12 cellular contexts compared by ENCODE assay signal in genomic region chr6:83518946-83519489, GRCh38. TPM values are rescaled to one million over a fixed set of nuclear protein-coding genes. Genes with fewer than 3 reads are reported as not detected.
A peak's percentile ranks its signal among the peaks of the same experiment; 100 is the strongest.
DNase-seq lines count a peak whose midpoint lies in the region; ATAC-seq, FAIRE-seq and TF ChIP-seq lines count a peak whose summit lies in the region.
"Had no signal": no experiment of that assay in that cellular context is flagged by ENCODE, and none has a peak within 500 bp of the region (broad histone marks: within the 10 kb centered on the region; RNA-seq: fewer than 3 reads in every experiment).

No MANE protein-coding gene starts in this region.

- no peak overlapping the region for H3K18ac ChIP-seq in mesenchymal stem cell (ENCODE audit: low read depth in 1 of 2, low read length in 2 of 2)

- H3K14ac ChIP-seq in mesenchymal stem cell (ENCODE audit: low read length in 2 of 2): no peak overlapping the region

- H3K4me2 ChIP-seq in mesenchymal stem cell (ENCODE audit: low read length, poor library complexity, severe bottlenecking): no peak overlapping the region

- H3K9me3 ChIP-seq in adrenal gland (replicated peaks in 1 of 3): no peaks in the 10 kb centered on the region
- no peaks in the 10 kb centered on the region for H3K9me3 ChIP-seq in mesenchymal stem cell (ENCODE audit: control insufficient read depth, low read length)
- H3K9me3 ChIP-seq: transverse colon had no signal

- no peak overlapping the region for H3K4ac ChIP-seq in mesenchymal stem cell (ENCODE audit: low read depth in 1 of 2, low read length in 2 of 2)

- H3K4me1 ChIP-seq in adrenal gland (replicated peaks in 1 of 2): peaks cover 9 to 10% of the 10 kb centered on the region in 2 donors
- H3K4me1 ChIP-seq in mesenchymal stem cell (ENCODE audit: control insufficient read depth, insufficient read depth, low read depth, low read length): no peaks in the 10 kb centered on the region
- H3K4me1 ChIP-seq: transverse colon had no signal

- H3K27ac ChIP-seq in adrenal gland: no peak overlapping the region
- no peak overlapping the region for H3K27ac ChIP-seq in mesenchymal stem cell (ENCODE audit: low read length, poor library complexity, severe bottlenecking)
- H3K27ac ChIP-seq: transverse colon had no signal

- intact Hi-C loops in adrenal gland (cut with DNase I): loop anchor here in 1 of 2 donors (5.0 to 10.0 kb wide), 2 partner anchors 297 to 454 kb away; partner anchors contain the start of genes DOP1A and UBE3D

- no peak overlapping the region for H3K23ac ChIP-seq in mesenchymal stem cell (ENCODE audit: low read length in 2 of 2)

- TF ChIP-seq CTCF in D721Med (IDR thresholded peaks at IDR 0.05; ENCODE audit: insufficient read depth, missing control alignments) (peak; percentile 9), adrenal gland (IDR thresholded peaks at IDR 0.05) (peak in 5 of 6 experiments; percentile 11 to 36 (median 21))

- peak overlapping the region; percentile 73 for H3K9ac ChIP-seq in mesenchymal stem cell (ENCODE audit: low read length)

- no peaks in the 10 kb centered on the region for H3K36me3 ChIP-seq in adrenal gland (replicated peaks in 1 of 2)
- no peaks in the 10 kb centered on the region for H3K36me3 ChIP-seq in mesenchymal stem cell (ENCODE audit: control insufficient read depth in 1 of 2, insufficient read depth in 2 of 2, low read depth in 1 of 2, low read length in 2 of 2)
- H3K36me3 ChIP-seq: transverse colon had no signal

- no peak for FAIRE-seq in D721Med (lab: Jason Lieb, UNC)

- 62 to 80% (median 72%) methylated on average over 2 of the region's 2 CpGs for WGBS in adrenal gland, 4 donors
- WGBS in mesenchymal stem cell: no CpG with 5 or more reads among the region's 2 CpGs

- no peak overlapping the region for H2BK12ac ChIP-seq in mesenchymal stem cell (ENCODE audit: low read length in 2 of 2)

- no peaks in the 10 kb centered on the region for H3K79me1 ChIP-seq in mesenchymal stem cell (replicated peaks; ENCODE audit: low read length, poor library complexity, severe bottlenecking)

- H2BK5ac ChIP-seq in mesenchymal stem cell (ENCODE audit: low read depth, low read length, poor library complexity, severe bottlenecking): no peak overlapping the region

- no peak overlapping the region for H2BK15ac ChIP-seq in mesenchymal stem cell (ENCODE audit: low read depth, poor library complexity, severe bottlenecking)

- H2AFZ ChIP-seq in mesenchymal stem cell (ENCODE audit: low read depth, low read length): no peak overlapping the region

- no peak overlapping the region for H4K91ac ChIP-seq in mesenchymal stem cell (ENCODE audit: low read length)

- H3K27me3 ChIP-seq in adrenal gland: no peaks in the 10 kb centered on the region
- no peaks in the 10 kb centered on the region for H3K27me3 ChIP-seq in mesenchymal stem cell (ENCODE audit: control insufficient read depth in 1 of 2, insufficient read depth in 1 of 2, low read length in 2 of 2)
- H3K27me3 ChIP-seq: transverse colon had no signal

- ATAC-seq in GM18505 (IDR thresholded peaks at IDR 0.05; ENCODE audit: unreplicated experiment) (no peak), GM19455 (IDR thresholded peaks at IDR 0.05; ENCODE audit: unreplicated experiment) (no peak)

- H3K4me3 ChIP-seq in adrenal gland (no peak overlapping the region), mesenchymal stem cell (ENCODE audit: insufficient read depth in 1 of 2, low read depth in 1 of 2, low read length in 2 of 2) (no peak overlapping the region)
- H3K4me3 ChIP-seq: transverse colon had no signal

- TF ChIP-seq POLR2A in adrenal gland (IDR thresholded peaks at IDR 0.05) (no peak), GM18505 (IDR thresholded peaks at IDR 0.05; ENCODE audit: borderline replicate concordance, extremely low read depth, insufficient read depth, insufficient read length) (no peak)

- H4K8ac ChIP-seq in mesenchymal stem cell (ENCODE audit: low read length): no peak overlapping the region

- DNase-seq in D721Med (ENCODE audit: insufficient read length, low spot score) (no peak), HT1080 (ENCODE audit: low read depth) (peak; percentile 13), adrenal gland (no peak), mesenchymal stem cell (peak; percentile 50), hippocampal formation (lab: John Stamatoyannopoulos, UW) (no peak), NCI-H2029 (lab: John Stamatoyannopoulos, UW) (no peak)
- DNase-seq: activated naive CD4-positive, alpha-beta T cell treated with anti-CD3 and anti-CD28 coated beads, Interleukin-2, amount 10 ng/mL, durations not matched to agents 7 days and 5 days; erythroblast; NCI-H748 treated with DMSO at 0.1 percent for 48 hours; transverse colon had no signal

- no peak overlapping the region for H2BK120ac ChIP-seq in mesenchymal stem cell (ENCODE audit: low read depth, low read length)

- H2AK5ac ChIP-seq in mesenchymal stem cell (ENCODE audit: low read length, severe bottlenecking): no peak overlapping the region

RNA-seq across cellular contexts. Expression of gene PRSS35, which starts 6.7 kb away (rescaled TPM):
- 0.69 and 0.70 TPM in 2 replicates for total RNA-seq in HT1080 (2014; rRNA removed; shearing (Covaris generic))
- polyA plus RNA-seq in HT1080 (2015; cell fraction: cytosol; rRNA removed): 0.07 and 0.12 TPM in 2 replicates
- polyA plus RNA-seq in HT1080 (2015; cell fraction: nucleus; rRNA removed): 0.22 and 0.35 TPM in 2 replicates
- total RNA-seq in adrenal gland: 10 to 100 TPM in 3 of 8 donors, 1 to 10 TPM in 3, under 1 TPM in 2; 0.39 to 17.0 (median 5.1) TPM
- 1 to 10 TPM in 2 of 3 donors, under 1 TPM in 1; 0.27 to 3.5 (median 2.6) TPM for polyA plus RNA-seq in adrenal gland
- 1.2 TPM for polyA plus RNA-seq in mesenchymal stem cell (2013, experiment 1 of 2)
- polyA plus RNA-seq in mesenchymal stem cell (2013, experiment 2 of 2): 1.2 TPM
- total RNA-seq: transverse colon had no signal

Comparison
In these comparisons a context has a peak if more than half of its experiments do, and no peak if none do; other contexts are left out.
1. DNase-seq: peak in HT1080 (single experiment) and mesenchymal stem cell (single experiment); none in D721Med (single experiment), adrenal gland (0 of 7), hippocampal formation (0 of 2) and NCI-H2029 (single experiment).